Comparison of ENCODE assay signal across 30 cellular contexts in genomic region chr15:65175511-65175910, GRCh38. TPM values are rescaled to one million over a fixed set of nuclear protein-coding genes. Genes with fewer than 3 reads are reported as not detected.
DNase-seq lines count a peak whose midpoint lies in the region; ATAC-seq, FAIRE-seq and TF ChIP-seq lines count a peak whose summit lies in the region.
"Had no signal": no experiment of that assay in that cellular context is flagged by ENCODE, and none has a peak within 500 bp of the region (broad histone marks: within the 10 kb centered on the region; RNA-seq: fewer than 3 reads in every experiment).

No MANE protein-coding gene starts in this region.

- peaks cover 18% of the 10 kb centered on the region for H3K79me2 ChIP-seq in HepG2 (ENCODE audit: insufficient read depth, low read length)

- peak overlapping the region; percentile 22 for H3K27ac Mint-ChIP-seq in memory B cell

- H3K9me3 Mint-ChIP-seq in memory B cell, result no peaks in the 10 kb centered on the region
- H3K9me3 Mint-ChIP-seq: CD4-positive, CD25-positive, alpha-beta regulatory T cell had no signal

- TF ChIP-seq EP300 in HepG2 (IDR thresholded peaks at IDR 0.05; ENCODE audit: low read depth in 2 of 2, low read length in 2 of 2) (no peak), HepG2 (CRISPR knock-in tag; IDR thresholded peaks at IDR 0.05; ENCODE audit: borderline replicate concordance) (no peak)

- H3K4me3 ChIP-seq in HepG2 (replicated peaks in 1 of 3; ENCODE audit: insufficient read depth in 1 of 3, low read depth in 2 of 3, low read length in 3 of 3) (no peak overlapping the region), right lobe of liver (no peak overlapping the region), A673 (ENCODE audit: low read depth, low read length, poor library complexity, severe bottlenecking) (no peak overlapping the region), SJCRH30 (no peak overlapping the region)
- H3K4me3 ChIP-seq: BLaER1, GM12878, SJSA1 had no signal

- peaks cover 9% of the 10 kb centered on the region for H3K4me1 Mint-ChIP-seq in memory B cell

- no peaks in the 10 kb centered on the region for H3K27me3 Mint-ChIP-seq in memory B cell
- H3K27me3 Mint-ChIP-seq: CD4-positive, CD25-positive, alpha-beta regulatory T cell had no signal

- TF ChIP-seq CTCF in HepG2 (CRISPR knock-in tag; IDR thresholded peaks at IDR 0.05) (no peak), right lobe of liver (IDR thresholded peaks at IDR 0.05) (no peak), VCaP (conservative IDR thresholded peaks at IDR 0.05) (no peak), A673 (conservative IDR thresholded peaks at IDR 0.05; ENCODE audit: low read depth, low read length) (no peak)

- H3K4me2 ChIP-seq in HepG2 (ENCODE audit: low read depth, low read length), result no peak overlapping the region
- H3K4me2 ChIP-seq: BLaER1 had no signal

- peaks cover 48% of the 10 kb centered on the region for H3K4me1 ChIP-seq in HepG2 (ENCODE audit: insufficient read depth, low read length)
- H3K4me1 ChIP-seq in right lobe of liver, result peaks cover 0 to 48% (median 14%) of the 10 kb centered on the region in 4 donors
- no peaks in the 10 kb centered on the region for H3K4me1 ChIP-seq in A673 (ENCODE audit: insufficient read depth, low read length, poor library complexity, severe bottlenecking)
- peaks cover 9% of the 10 kb centered on the region for H3K4me1 ChIP-seq in SJCRH30
- H3K4me1 ChIP-seq: SJSA1 had no signal

- POLR2A ChIA-PET in HepG2 (lab: Yijun Ruan, JAX), result no interaction called here
- POLR2A ChIA-PET in A673 (lab: Charles Lee; ENCODE audit: low non-redundant PET), result no interaction called here

- peaks cover 9% of the 10 kb centered on the region for H3K36me3 Mint-ChIP-seq in memory B cell

- no peak for TF ChIP-seq RAD21 in HepG2 (CRISPR knock-in tag; IDR thresholded peaks at IDR 0.05)

- BruUV-seq in HepG2 (replicated peaks; lab: Mats Ljungman, UMichigan), result no TSS peak
- no TSS peak for BruUV-seq in A673 (replicated peaks; lab: Mats Ljungman, UMichigan)

- H3K36me3 ChIP-seq in HepG2 (replicated peaks in 1 of 2; ENCODE audit: control insufficient read depth in 1 of 2, insufficient read depth in 2 of 2, low read length in 2 of 2) (peaks cover 6 to 54% of the 10 kb centered on the region in 2 experiments; a peak in 4 of 5 replicates), right lobe of liver (peaks cover 0 to 61% (median 19%) of the 10 kb centered on the region in 4 donors), A673 (ENCODE audit: insufficient read depth, low read length, poor library complexity, severe bottlenecking) (peaks cover 78% of the 10 kb centered on the region), SJCRH30 (peaks cover 56% of the 10 kb centered on the region)

- H3K9me3 ChIP-seq in HepG2 (ENCODE audit: low read length) (no peaks in the 10 kb centered on the region), right lobe of liver (no peaks in the 10 kb centered on the region), A673 (ENCODE audit: low read depth, low read length, poor library complexity, severe bottlenecking) (no peaks in the 10 kb centered on the region), SJCRH30 (replicated peaks) (no peaks in the 10 kb centered on the region)
- H3K9me3 ChIP-seq: BLaER1, SJSA1 had no signal

- DNase-seq in HepG2 (ENCODE audit: low spot score) (no peak), right lobe of liver (no peak), memory B cell (ENCODE audit: low spot score in 2 of 2) (no peak), DMS 273 (lab: John Stamatoyannopoulos, UW; ENCODE audit: unreplicated experiment) (no peak), A673 (ENCODE audit: low spot score) (no peak), H54 (ENCODE audit: insufficient read length, low spot score) (no peak), SJCRH30 (no peak)
- DNase-seq: CD4-positive, CD25-positive, alpha-beta regulatory T cell; DMS53; GDM1; H7; KBM-7; MV-4-11; NCI-H1105; NCI-H146; NCI-H1930; NCI-H2107; NCI-H524; NCI-H774; PC-3 had no signal

- no peak overlapping the region for H3K9ac ChIP-seq in HepG2 (ENCODE audit: insufficient read depth, low read depth, low read length)
- H3K9ac ChIP-seq: BLaER1 had no signal

- H3K4me3 Mint-ChIP-seq in memory B cell, result no peak overlapping the region
- H3K4me3 Mint-ChIP-seq: CD4-positive, CD25-positive, alpha-beta regulatory T cell had no signal

- peak overlapping the region; percentile 28 for H3K27ac ChIP-seq in HepG2 (ENCODE audit: extremely low read length, insufficient read depth, low read length)
- peak overlapping the region in 1 of 3 donors; percentile 11 for H3K27ac ChIP-seq in right lobe of liver
- 0 out of 2 replicates have a peak overlapping the region, but pooled peaks have one; percentile 1 for H3K27ac ChIP-seq in VCaP
- H3K27ac ChIP-seq in A673 (ENCODE audit: low read depth, low read length, poor library complexity, severe bottlenecking), result no peak overlapping the region
- H3K27ac ChIP-seq in SJCRH30, result no peak overlapping the region
- H3K27ac ChIP-seq: 22Rv1, BLaER1, SJSA1 had no signal

- CTCF ChIA-PET in HepG2 (lab: Yijun Ruan, JAX; ENCODE audit: low intra/inter-chr PET ratio, low total read pairs) (no interaction called here), A673 (lab: Charles Lee) (no interaction called here)

- ATAC-seq in HepG2 (no peak), right lobe of liver (no peak), memory B cell (ENCODE audit: low read depth) (no peak)
- ATAC-seq: GM12878, PC-3, Right ventricle myocardium inferior had no signal

- intact Hi-C loops in HepG2 (cut with micrococcal nuclease; ENCODE audit: unreplicated experiment), result no loop called here
- intact Hi-C loops in right lobe of liver (cut with DNase I), result no loop called here
- intact Hi-C loops in A673 (cut with micrococcal nuclease; ENCODE audit: unreplicated experiment), result no loop called here

- H4K20me1 ChIP-seq in HepG2 (ENCODE audit: insufficient read depth, low read length), result 0 out of 2 replicates have a peak, but pooled peaks cover 5% of the 10 kb centered on the region

- TF ChIP-seq POLR2A in HepG2 (IDR thresholded peaks at IDR 0.05; ENCODE audit: insufficient read depth in 1 of 2, low read depth in 2 of 2, low read length in 2 of 2) (no peak), right lobe of liver (IDR thresholded peaks at IDR 0.05) (no peak), H54 (IDR thresholded peaks at IDR 0.05; ENCODE audit: low read depth, low read length) (no peak)

- FAIRE-seq in HepG2 (lab: Jason Lieb, UNC) (no peak), H54 (lab: Jason Lieb, UNC) (no peak)
- FAIRE-seq: D721Med, GM12878 had no signal

- in situ Hi-C loops in HepG2 (cut with HindIII; ENCODE audit: extremely low pct_ligation_motif_present, low pct_unique_long_range_greater_than_20kb), result no loop called here

- no peak overlapping the region for H2AFZ ChIP-seq in HepG2 (ENCODE audit: low read length)

- WGBS in HepG2 (ENCODE audit: low lambda C conversion rate), result 87% methylated on average over 5 of the region's 5 CpGs
- 71% methylated on average over 5 of the region's 5 CpGs for WGBS in right lobe of liver (ENCODE audit: insufficient coverage, low coverage, low lambda C conversion rate, missing lambda C conversion rate)

- H3K27me3 ChIP-seq in HepG2 (ENCODE audit: control insufficient read depth in 1 of 2, insufficient read depth in 2 of 2, low read length in 2 of 2), result no peaks in the 10 kb centered on the region
- H3K27me3 ChIP-seq in right lobe of liver, result no peaks in the 10 kb centered on the region
- no peaks in the 10 kb centered on the region for H3K27me3 ChIP-seq in A673 (replicated peaks; ENCODE audit: insufficient read depth, low read depth, low read length, poor library complexity)
- no peaks in the 10 kb centered on the region for H3K27me3 ChIP-seq in SJCRH30
- H3K27me3 ChIP-seq: BLaER1, SJSA1 had no signal

RNA-seq across cellular contexts. Expression of gene CLPX, which starts 9.6 kb away (rescaled TPM):
- total RNA-seq in HepG2 (2016; rRNA removed; fragmentation: Illumina TruSeq; extraction: Trizol) (61.3 and 100 TPM in 2 replicates), right lobe of liver (10 to 100 TPM; 57.6 to 80.9 (median 72.8) TPM), A673 (2021) (60.2 and 64.4 TPM in 2 replicates)
- total RNA-seq in HepG2 (2016; cell fraction: cytosol; rRNA removed; fragmentation: Illumina TruSeq; extraction: Trizol; ENCODE audit: low read depth), result 12.9 and 13.1 TPM in 2 replicates
- total RNA-seq in HepG2 (2016; cell fraction: insoluble cytoplasmic fraction; rRNA removed; fragmentation: Illumina TruSeq; extraction: Trizol), result 63.2 and 98.2 TPM in 2 replicates
- 20.9 and 25.4 TPM in 2 replicates for total RNA-seq in HepG2 (2016; cell fraction: membrane; rRNA removed; fragmentation: Illumina TruSeq; extraction: Trizol)
- total RNA-seq in HepG2 (2016; cell fraction: nucleus; rRNA removed; fragmentation: Illumina TruSeq; extraction: Trizol), result 31.7 and 36.9 TPM in 2 replicates
- polyA plus RNA-seq in HepG2 (2011; rRNA removed), result 26.9 and 33.9 TPM in 2 replicates
- 16.3 and 18.6 TPM in 2 replicates for polyA plus RNA-seq in HepG2 (2011; cell fraction: cytosol; rRNA removed)
- 19.7 and 22.9 TPM in 2 replicates for polyA plus RNA-seq in HepG2 (2011; cell fraction: nucleus; rRNA removed)
- 42.1 and 52.0 TPM in 2 replicates for polyA plus RNA-seq in HepG2 (2012)
- 4.3 and 5.1 TPM in 2 replicates for polyA plus RNA-seq in HepG2 (2016; cell fraction: cytosol; fragmentation: Illumina TruSeq; extraction: Trizol; ENCODE audit: low read depth)
- polyA plus RNA-seq in HepG2 (2016; cell fraction: insoluble cytoplasmic fraction; fragmentation: Illumina TruSeq; extraction: Trizol; ENCODE audit: low read depth), result 67.6 and 69.7 TPM in 2 replicates
- polyA plus RNA-seq in HepG2 (2016; cell fraction: membrane; fragmentation: Illumina TruSeq; extraction: Trizol; ENCODE audit: low read depth), result 8.5 and 9.1 TPM in 2 replicates
- polyA plus RNA-seq in HepG2 (2016; cell fraction: nucleus; fragmentation: Illumina TruSeq; extraction: Trizol; ENCODE audit: insufficient read depth, low read depth), result 28.6 and 29.4 TPM in 2 replicates
- 11.6 and 14.2 TPM in 2 replicates for polyA minus RNA-seq in HepG2 (2011; rRNA and poly(A)+ RNA removed; ENCODE audit: low replicate concordance)
- 36.0 and 47.6 TPM in 2 replicates for polyA minus RNA-seq in HepG2 (2011; cell fraction: cytosol; rRNA and poly(A)+ RNA removed)
- 61.9 and 76.2 TPM in 2 replicates for polyA minus RNA-seq in HepG2 (2011; cell fraction: nucleus; rRNA and poly(A)+ RNA removed)
- total RNA-seq in SJCRH30 (2014; rRNA removed; shearing (Covaris generic)), result 43.3 and 44.2 TPM in 2 replicates

RNA-seq across cellular contexts. Expression of gene CILP, which starts 35.8 kb away (rescaled TPM):
- not detected in 2 replicates for total RNA-seq in HepG2 (2016; rRNA removed; fragmentation: Illumina TruSeq; extraction: Trizol)
- total RNA-seq in HepG2 (2016; cell fraction: cytosol; rRNA removed; fragmentation: Illumina TruSeq; extraction: Trizol; ENCODE audit: low read depth), result not detected in 2 replicates
- not detected in 2 replicates for total RNA-seq in HepG2 (2016; cell fraction: insoluble cytoplasmic fraction; rRNA removed; fragmentation: Illumina TruSeq; extraction: Trizol)
- total RNA-seq in HepG2 (2016; cell fraction: membrane; rRNA removed; fragmentation: Illumina TruSeq; extraction: Trizol), result not detected in 2 replicates
- total RNA-seq in HepG2 (2016; cell fraction: nucleus; rRNA removed; fragmentation: Illumina TruSeq; extraction: Trizol), result not detected in 2 replicates
- polyA plus RNA-seq in HepG2 (2011; rRNA removed), result 0.03 and 0.08 TPM in 2 replicates
- polyA plus RNA-seq in HepG2 (2011; cell fraction: cytosol; rRNA removed), result 0.01 and 0.04 TPM in 2 replicates
- 0.05 and 0.16 TPM in 2 replicates for polyA plus RNA-seq in HepG2 (2011; cell fraction: nucleus; rRNA removed)
- 0.04 TPM in 1 of 2 replicates, not detected in the other for polyA plus RNA-seq in HepG2 (2012)
- polyA plus RNA-seq in HepG2 (2016; cell fraction: cytosol; fragmentation: Illumina TruSeq; extraction: Trizol; ENCODE audit: low read depth), result not detected in 2 replicates
- polyA plus RNA-seq in HepG2 (2016; cell fraction: insoluble cytoplasmic fraction; fragmentation: Illumina TruSeq; extraction: Trizol; ENCODE audit: low read depth), result not detected in 2 replicates
- not detected in 2 replicates for polyA plus RNA-seq in HepG2 (2016; cell fraction: membrane; fragmentation: Illumina TruSeq; extraction: Trizol; ENCODE audit: low read depth)
- polyA plus RNA-seq in HepG2 (2016; cell fraction: nucleus; fragmentation: Illumina TruSeq; extraction: Trizol; ENCODE audit: insufficient read depth, low read depth), result 0.12 TPM in 1 of 2 replicates, not detected in the other
- polyA minus RNA-seq in HepG2 (2011; rRNA and poly(A)+ RNA removed; ENCODE audit: low replicate concordance), result 0.02 and 0.06 TPM in 2 replicates
- not detected in 2 replicates for polyA minus RNA-seq in HepG2 (2011; cell fraction: cytosol; rRNA and poly(A)+ RNA removed)
- polyA minus RNA-seq in HepG2 (2011; cell fraction: nucleus; rRNA and poly(A)+ RNA removed), result 0.13 TPM in 1 of 2 replicates, not detected in the other
- total RNA-seq in right lobe of liver, result 1 to 10 TPM in 3 of 6 experiments, under 1 TPM in 3; 0.46 to 2.5 (median 0.99) TPM
- total RNA-seq in A673 (2021), result 0.04 TPM in 1 of 2 replicates, not detected in the other
- 0.05 TPM in 1 of 2 replicates, not detected in the other for total RNA-seq in SJCRH30 (2014; rRNA removed; shearing (Covaris generic))
- total RNA-seq: Daoy, H7, MCF 10A, PC-3, RPMI7951, SJSA1 had no signal
- polyA plus RNA-seq: CD4-positive, CD25-positive, alpha-beta regulatory T cell had no signal

RNA-seq across cellular contexts. Expression of gene PDCD7, which starts 41.9 kb away (rescaled TPM):
- total RNA-seq in HepG2 (2016; rRNA removed; fragmentation: Illumina TruSeq; extraction: Trizol), result 14.7 and 15.8 TPM in 2 replicates
- total RNA-seq in HepG2 (2016; cell fraction: cytosol; rRNA removed; fragmentation: Illumina TruSeq; extraction: Trizol; ENCODE audit: low read depth), result 6.2 and 7.6 TPM in 2 replicates
- 14.8 and 14.9 TPM in 2 replicates for total RNA-seq in HepG2 (2016; cell fraction: insoluble cytoplasmic fraction; rRNA removed; fragmentation: Illumina TruSeq; extraction: Trizol)
- 13.2 and 16.8 TPM in 2 replicates for total RNA-seq in HepG2 (2016; cell fraction: membrane; rRNA removed; fragmentation: Illumina TruSeq; extraction: Trizol)
- total RNA-seq in HepG2 (2016; cell fraction: nucleus; rRNA removed; fragmentation: Illumina TruSeq; extraction: Trizol), result 8.6 and 11.3 TPM in 2 replicates
- polyA plus RNA-seq in HepG2 (2011; rRNA removed), result 10.1 TPM in 2 replicates
- polyA plus RNA-seq in HepG2 (2011; cell fraction: cytosol; rRNA removed), result 7.2 and 9.0 TPM in 2 replicates
- 5.6 and 6.4 TPM in 2 replicates for polyA plus RNA-seq in HepG2 (2011; cell fraction: nucleus; rRNA removed)
- 9.2 and 10.7 TPM in 2 replicates for polyA plus RNA-seq in HepG2 (2012)
- 3.5 and 4.1 TPM in 2 replicates for polyA plus RNA-seq in HepG2 (2016; cell fraction: cytosol; fragmentation: Illumina TruSeq; extraction: Trizol; ENCODE audit: low read depth)
- 18.0 and 18.1 TPM in 2 replicates for polyA plus RNA-seq in HepG2 (2016; cell fraction: insoluble cytoplasmic fraction; fragmentation: Illumina TruSeq; extraction: Trizol; ENCODE audit: low read depth)
- polyA plus RNA-seq in HepG2 (2016; cell fraction: membrane; fragmentation: Illumina TruSeq; extraction: Trizol; ENCODE audit: low read depth), result 8.2 and 10.3 TPM in 2 replicates
- 14.1 and 14.4 TPM in 2 replicates for polyA plus RNA-seq in HepG2 (2016; cell fraction: nucleus; fragmentation: Illumina TruSeq; extraction: Trizol; ENCODE audit: insufficient read depth, low read depth)
- polyA minus RNA-seq in HepG2 (2011; rRNA and poly(A)+ RNA removed; ENCODE audit: low replicate concordance), result 12.6 and 19.5 TPM in 2 replicates
- polyA minus RNA-seq in HepG2 (2011; cell fraction: cytosol; rRNA and poly(A)+ RNA removed), result 12.3 and 15.5 TPM in 2 replicates
- polyA minus RNA-seq in HepG2 (2011; cell fraction: nucleus; rRNA and poly(A)+ RNA removed), result 11.6 and 14.3 TPM in 2 replicates
- total RNA-seq in right lobe of liver, result 10 to 100 TPM in 3 of 6 experiments, 1 to 10 TPM in 3; 6.3 to 12.2 (median 9.1) TPM
- 30.7 and 39.1 TPM in 2 replicates for total RNA-seq in A673 (2021)
- total RNA-seq in SJCRH30 (2014; rRNA removed; shearing (Covaris generic)), result 22.8 and 25.4 TPM in 2 replicates

Comparison
In these comparisons a context has a peak if more than half of its experiments do, and no peak if none do; other contexts are left out.
1. H3K27ac ChIP-seq: peak in HepG2 (single experiment) and VCaP (single experiment); none in A673 (single experiment) and SJCRH30 (single experiment).